In genomic region chr9:131228988-131229387, GRCh38 we compare ENCODE assay signal across 16 cellular contexts. TPM values are rescaled to one million over a fixed set of nuclear protein-coding genes. Genes with fewer than 3 reads are reported as not detected.
DNase-seq lines count a peak whose midpoint lies in the region; ATAC-seq and TF ChIP-seq lines count a peak whose summit lies in the region.
"Had no signal": no experiment of that assay in that cellular context is flagged by ENCODE, and none has a peak within 500 bp of the region (broad histone marks: within the 10 kb centered on the region; RNA-seq: fewer than 3 reads in every experiment).

No MANE protein-coding gene starts in this region.

- no peak for TF ChIP-seq POLR2A in IMR-90 (IDR thresholded peaks at IDR 0.05; ENCODE audit: low read depth, low read length)
- no peak for TF ChIP-seq POLR2A in spleen (IDR thresholded peaks at IDR 0.05)
- no peak for TF ChIP-seq POLR2A in GM18505 (IDR thresholded peaks at IDR 0.05; ENCODE audit: borderline replicate concordance, extremely low read depth, insufficient read depth, insufficient read length)
- TF ChIP-seq POLR2A in testis (IDR thresholded peaks at IDR 0.05): no peak

- no peak for TF ChIP-seq RAD21 in IMR-90 (IDR thresholded peaks at IDR 0.05; ENCODE audit: low read length)

- H3K27me3 ChIP-seq in IMR-90 (ENCODE audit: control insufficient read depth, insufficient read depth, low read length): no peaks in the 10 kb centered on the region
- H3K27me3 ChIP-seq in brain microvascular endothelial cell (replicated peaks): no peaks in the 10 kb centered on the region
- H3K27me3 ChIP-seq in spleen (replicated peaks in 1 of 7): no peaks in the 10 kb centered on the region
- H3K27me3 ChIP-seq in testis: no peaks in the 10 kb centered on the region

- H3K9me3 ChIP-seq in IMR-90 (ENCODE audit: control insufficient read depth, insufficient read depth, low read length) (no peaks in the 10 kb centered on the region), spleen (no peaks in the 10 kb centered on the region), testis (no peaks in the 10 kb centered on the region)

- ATAC-seq in IMR-90 (ENCODE audit: low read depth) (peak; percentile 93), GM18505 (IDR thresholded peaks at IDR 0.05; ENCODE audit: unreplicated experiment) (no peak), HG03108 (IDR thresholded peaks at IDR 0.05; ENCODE audit: unreplicated experiment) (no peak)
- ATAC-seq: activated naive CD8-positive, alpha-beta T cell treated with anti-CD3 and anti-CD28 coated beads, Interleukin-2, amount 50 U/mL, for 24 hours; left colon had no signal

- H3K36me3 ChIP-seq in IMR-90 (ENCODE audit: control insufficient read depth, insufficient read depth, low read length) (peaks cover 22% of the 10 kb centered on the region), brain microvascular endothelial cell (replicated peaks) (peaks cover 11% of the 10 kb centered on the region), spleen (peaks cover 6 to 86% (median 51%) of the 10 kb centered on the region in 6 donors), testis (ENCODE audit: low read depth, missing control alignments) (no peaks in the 10 kb centered on the region)

- no peak overlapping the region for H2BK5ac ChIP-seq in IMR-90 (ENCODE audit: low read depth, low read length, poor library complexity, severe bottlenecking)

- in situ Hi-C loops in IMR-90 (cut with MboI; ENCODE audit: low sequenced_read_pairs) (no loop called here), brain microvascular endothelial cell (cut with HindIII; ENCODE audit: low pct_ligation_motif_present, low sequenced_read_pairs) (no loop called here)

- H4K20me1 ChIP-seq in IMR-90 (ENCODE audit: insufficient read depth, low read length): peaks cover 16% of the 10 kb centered on the region; the same call in 1 of the 2 replicates

- H2BK20ac ChIP-seq in IMR-90 (ENCODE audit: low read depth, low read length): no peak overlapping the region

- no CpG with 5 or more reads among the region's 8 CpGs for WGBS in IMR-90 (ENCODE audit: extremely low coverage in 2 of 2, insufficient read length in 1 of 2), 2 experiments
- WGBS in spleen, 5 donors: 80 to 88% (median 83%) methylated on average over 8 of the region's 8 CpGs
- WGBS in testis, 2 donors: 86 to 89% methylated on average over 8 of the region's 8 CpGs

- TF ChIP-seq CTCF in IMR-90 (conservative IDR thresholded peaks at IDR 0.05; ENCODE audit: low read depth, low read length) (no peak), brain microvascular endothelial cell (IDR thresholded peaks at IDR 0.05; ENCODE audit: low read depth, low read length, missing control alignments) (no peak), spleen (IDR thresholded peaks at IDR 0.05 in 8 of 11, conservative IDR thresholded peaks at IDR 0.05 in 3 of 11) (no peak), testis (IDR thresholded peaks at IDR 0.05) (no peak)

- dilution Hi-C loops in IMR-90 (cut with HindIII; ENCODE audit: low sequenced_read_pairs, unreplicated experiment): no loop called here

- H2BK120ac ChIP-seq in IMR-90 (ENCODE audit: low read depth, low read length): no peak overlapping the region

- H3K4me3 ChIP-seq in IMR-90 (ENCODE audit: insufficient read depth, low read depth, low read length) (no peak overlapping the region), brain microvascular endothelial cell (ENCODE audit: low read depth, low read length) (no peak overlapping the region), spleen (peak overlapping the region in 6 of 8 donors; percentile 9 to 65 (median 38)), testis (no peak overlapping the region)

- no peak overlapping the region for H3K23ac ChIP-seq in IMR-90 (ENCODE audit: low read depth, low read length)

- BruUV-seq in IMR-90 (replicated peaks; lab: Mats Ljungman, UMichigan): no TSS peak

- no peak overlapping the region for H2BK15ac ChIP-seq in IMR-90 (ENCODE audit: low read depth, low read length)

- no peak overlapping the region for H2AFZ ChIP-seq in IMR-90 (replicated peaks; ENCODE audit: low read length, poor library complexity)

- H3K18ac ChIP-seq in IMR-90 (ENCODE audit: low read depth, low read length): no peak overlapping the region

- no peak overlapping the region for H3K4ac ChIP-seq in IMR-90 (ENCODE audit: low read depth, low read length)

- intact Hi-C loops in IMR-90 (cut with micrococcal nuclease): loop anchor here (2.0 kb wide), 1 partner anchor 50 kb away; no protein-coding TSS in a partner anchor
- intact Hi-C loops in spleen (cut with DNase I; ENCODE audit: low total_unique reads): no loop called here
- intact Hi-C loops in testis (cut with DNase I; ENCODE audit: low total_unique reads): no loop called here

- no peak overlapping the region; the same call in 1 of the 2 replicates for H3K27ac ChIP-seq in IMR-90 (ENCODE audit: insufficient read depth, low read length)
- H3K27ac ChIP-seq in brain microvascular endothelial cell: peak overlapping the region; percentile 24
- peak overlapping the region in 5 of 8 donors; percentile 60 to 90 (median 80) for H3K27ac ChIP-seq in spleen
- H3K27ac ChIP-seq in testis: no peak overlapping the region

- H4K91ac ChIP-seq in IMR-90 (ENCODE audit: insufficient read depth, low read depth, low read length): no peak overlapping the region

- H3K14ac ChIP-seq in IMR-90 (replicated peaks; ENCODE audit: low read depth, low read length): no peak overlapping the region

- H3K4me1 ChIP-seq in IMR-90 (ENCODE audit: control insufficient read depth, insufficient read depth, low read length) (peaks cover 19% of the 10 kb centered on the region), spleen (peaks cover 3 to 68% (median 30%) of the 10 kb centered on the region in 6 donors), testis (peaks cover 6% of the 10 kb centered on the region)

- H4K5ac ChIP-seq in IMR-90 (ENCODE audit: low read depth, low read length): no peak overlapping the region

- H3K9ac ChIP-seq in IMR-90 (ENCODE audit: low read depth, low read length): no peak overlapping the region

- POLR2A ChIA-PET in IMR-90 (lab: Charles Lee; ENCODE audit: unreplicated experiment): no interaction called here

- CTCF ChIA-PET in IMR-90 (lab: Yijun Ruan, JAX): no interaction called here

- peak overlapping the region; percentile 15 for H2AK9ac ChIP-seq in IMR-90 (replicated peaks; ENCODE audit: low read depth, low read length, poor library complexity)

- no peak overlapping the region for H4K8ac ChIP-seq in IMR-90 (ENCODE audit: low read depth in 2 of 2, low read length in 2 of 2)

- H3K79me1 ChIP-seq in IMR-90 (ENCODE audit: low read depth in 1 of 2, low read length in 2 of 2): 0 out of 4 replicates have a peak, but pooled peaks cover 0 to 12% of the 10 kb centered on the region in 2 experiments

- peak overlapping the region; percentile 14; the same call in 1 of the 2 replicates for H3K4me2 ChIP-seq in IMR-90 (ENCODE audit: low read depth, low read length)

- H3K9me1 ChIP-seq in IMR-90 (ENCODE audit: insufficient read depth, low read length): peaks cover 19% of the 10 kb centered on the region

- H3K56ac ChIP-seq in IMR-90 (ENCODE audit: extremely low read depth, insufficient read depth, low read length): no peak overlapping the region

- peak; percentile 93 for DNase-seq in IMR-90
- DNase-seq in brain microvascular endothelial cell: peak; percentile 82
- DNase-seq in iris pigment epithelial cell (ENCODE audit: low read depth): peak; percentile 90
- no peak for DNase-seq in spleen
- DNase-seq in NK-92 (lab: John Stamatoyannopoulos, UW; ENCODE audit: unreplicated experiment): no peak
- no peak for DNase-seq in testis
- DNase-seq: activated CD4-positive, alpha-beta T cell treated with anti-CD3 and anti-CD28 coated beads for 1 hour; activated naive CD8-positive, alpha-beta T cell treated with anti-CD3 and anti-CD28 coated beads, Interleukin-2, amount 50 U/mL, for 24 hours; caudate nucleus; left colon; NCI-H1105; NCI-H524; small intestine; stimulated activated CD4-positive, alpha-beta T cell treated with anti-CD3 and anti-CD28 coated beads, Interleukin-4, amount 100 ng/mL, for 4 hours had no signal

- H2AK5ac ChIP-seq in IMR-90 (ENCODE audit: low read depth, low read length): no peak overlapping the region

TF ChIP-seq in IMR-90, 13 proteins besides CTCF, POLR2A, EP300 and RAD21:
- peak; percentile 48; the same call in 1 of the 2 replicates for TF ChIP-seq BHLHE40 (IDR thresholded peaks at IDR 0.05; ENCODE audit: low read depth, low read length)
- no peak for TF ChIP-seq MXI1 (IDR thresholded peaks at IDR 0.05; ENCODE audit: borderline replicate concordance, low read depth, low read length)

RNA-seq across cellular contexts. Expression of gene FAM78A, which starts 47.3 kb away (rescaled TPM):
- total RNA-seq in IMR-90 (2012; rRNA removed) (under 0.01 and 0.18 TPM in 2 replicates), spleen (10 to 100 TPM; 23.3 to 40.3 (median 32.3) TPM), testis (10 to 100 TPM; 29.7 to 30.8 TPM)
- polyA plus RNA-seq in IMR-90 (2012; rRNA removed) (0.27 and 0.56 TPM in 2 replicates), spleen (10 to 100 TPM; 17.0 to 26.1 (median 17.4) TPM), testis (ENCODE audit: insufficient read depth, low read depth, low replicate concordance) (48.0 TPM)
- polyA plus RNA-seq in IMR-90 (2012; cell fraction: cytosol; rRNA removed): 0.12 and 0.41 TPM in 2 replicates
- polyA plus RNA-seq in IMR-90 (2012; cell fraction: nucleus; rRNA removed; ENCODE audit: low replicate concordance): 0.32 and 0.71 TPM in 2 replicates

Comparison
In these comparisons a context has a peak if more than half of its experiments do, and no peak if none do; other contexts are left out.
1. DNase-seq: peak in IMR-90 (single experiment), brain microvascular endothelial cell (single experiment) and iris pigment epithelial cell (single experiment); none in spleen (single experiment), NK-92 (single experiment) and testis (single experiment).
2. H3K27ac ChIP-seq: peak in brain microvascular endothelial cell (single experiment) and spleen (5 of 8); none in IMR-90 (single experiment) and testis (0 of 2).
3. H3K4me3 ChIP-seq: peak in spleen (6 of 8); none in IMR-90 (single experiment), brain microvascular endothelial cell (single experiment) and testis (0 of 2).
4. RNA of gene FAM78A, which starts 47.3 kb away (total RNA-seq): 23.3 to 40.3 TPM in spleen and 29.7 to 30.8 TPM in testis; under 0.01 to 0.18 TPM in IMR-90; every median in the first group is over 10 times any median in the second.